18 cellular contexts compared by ENCODE assay signal in genomic region chr2:202764991-202765390, GRCh38.
"Had no signal": no experiment of that assay in that cellular context is flagged by ENCODE, and none has a peak within 500 bp of the region (broad histone marks: within the 10 kb centered on the region; RNA-seq: fewer than 3 reads in every experiment).

No MANE protein-coding gene starts in this region.

- DNase-seq: activated CD4-positive, CD25-positive, alpha-beta regulatory T cell treated with anti-CD3 and anti-CD28 coated beads, Interleukin-2, amount 50 U/mL, for 72 hours; activated effector memory CD4-positive, alpha-beta T cell treated with anti-CD3 and anti-CD28 coated beads, Interleukin-2, amount 50 U/mL, for 16 hours; activated naive CD4-positive, alpha-beta T cell treated with anti-CD3 and anti-CD28 coated beads, Interleukin-2, amount 50 U/mL, for 16 hours; central memory CD4-positive, alpha-beta T cell; effector memory CD4-positive, alpha-beta T cell; glutamatergic neuron; immature natural killer cell; natural killer cell; pancreas; right cardiac atrium; stimulated activated CD4-positive, alpha-beta T cell treated with anti-CD3 and anti-CD28 coated beads, Interleukin-12 subunit alpha, Interleukin-12 subunit beta, amount 100 ng/mL, for 4 hours had no signal

- H3K4me3 Mint-ChIP-seq: immature natural killer cell; natural killer cell; T-helper 1 cell treated with Interleukin-12 subunit alpha and Interleukin-12 subunit beta and Interleukin-4 antibody, amounts not matched to agents 30 μg/mL and 1 μg/mL, for 36 hours; type B pancreatic cell had no signal

- H3K27ac ChIP-seq: hepatocyte, lower lobe of right lung, neutrophil, pancreas, vagina had no signal

- H3K4me3 ChIP-seq: hepatocyte, lower lobe of right lung, pancreas, vagina had no signal

- H3K4me2 ChIP-seq: hepatocyte had no signal

- H3K4me1 ChIP-seq: lower lobe of right lung, pancreas, vagina had no signal

- H3K9me3 Mint-ChIP-seq: immature natural killer cell; natural killer cell; T-helper 1 cell treated with Interleukin-12 subunit alpha and Interleukin-12 subunit beta and Interleukin-4 antibody, amounts not matched to agents 30 μg/mL and 1 μg/mL, for 36 hours; type B pancreatic cell had no signal

- H3K36me3 Mint-ChIP-seq: natural killer cell had no signal

- H3K79me2 ChIP-seq: hepatocyte had no signal

- H3K27me3 Mint-ChIP-seq: type B pancreatic cell had no signal

- H2AFZ ChIP-seq: hepatocyte had no signal

- ATAC-seq: left lobe of liver, natural killer cell, pancreas, right cardiac atrium had no signal

- H3K36me3 ChIP-seq: neutrophil had no signal

- H3K27me3 ChIP-seq: hepatocyte, neutrophil, pancreas, vagina had no signal

- H3K9me3 ChIP-seq: lower lobe of right lung, neutrophil, pancreas, vagina had no signal

- H3K27ac Mint-ChIP-seq: immature natural killer cell; natural killer cell; T-helper 1 cell treated with Interleukin-12 subunit alpha and Interleukin-12 subunit beta and Interleukin-4 antibody, amounts not matched to agents 30 μg/mL and 1 μg/mL, for 36 hours; type B pancreatic cell had no signal
